ENCODE assay signal across 8 cellular contexts in genomic region chrX:9677098-9677739, GRCh38.
DNase-seq lines count a peak whose midpoint lies in the region; ATAC-seq and TF ChIP-seq lines count a peak whose summit lies in the region.

No MANE protein-coding gene starts in this region.

- H3K9me3 Mint-ChIP-seq in CD8-positive, alpha-beta T cell = no peaks in the 10 kb centered on the region
- H3K9me3 Mint-ChIP-seq in activated T-cell treated with anti-CD3 and anti-CD28 coated beads, Interleukin-2, amount 50 U/mL, for 4 hours = no peaks in the 10 kb centered on the region
- H3K9me3 Mint-ChIP-seq in natural killer cell = no peaks in the 10 kb centered on the region

- TF ChIP-seq POLR2A in thyroid gland (IDR thresholded peaks at IDR 0.05) (no peak), gastrocnemius medialis (IDR thresholded peaks at IDR 0.05) (no peak)

- no peaks in the 10 kb centered on the region for H3K36me3 ChIP-seq in CD8-positive, alpha-beta T cell (ENCODE audit: insufficient read depth, low read length)
- no peaks in the 10 kb centered on the region for H3K36me3 ChIP-seq in thyroid gland
- no peaks in the 10 kb centered on the region for H3K36me3 ChIP-seq in gastrocnemius medialis

- CTCF ChIA-PET in CD8-positive, alpha-beta T cell (lab: Charles Lee) = no interaction called here

- POLR2A ChIA-PET in CD8-positive, alpha-beta T cell (lab: Charles Lee) = no interaction called here

- no peaks in the 10 kb centered on the region for H3K27me3 ChIP-seq in CD8-positive, alpha-beta T cell (ENCODE audit: insufficient read depth, low read length)
- H3K27me3 ChIP-seq in thyroid gland (no peaks in the 10 kb centered on the region), gastrocnemius medialis (no peaks in the 10 kb centered on the region)

- no peak for DNase-seq in CD8-positive, alpha-beta T cell
- DNase-seq in activated T-cell treated with anti-CD3 and anti-CD28 coated beads, Interleukin-2, amount 50 U/mL, for 4 hours = no peak
- DNase-seq in natural killer cell (no peak), thyroid gland (no peak), gastrocnemius medialis (no peak), dedifferentiated amniotic fluid mesenchymal stem cell (ENCODE audit: extremely low spot score) (no peak)

- H3K36me3 Mint-ChIP-seq in CD8-positive, alpha-beta T cell = peaks cover 38% of the 10 kb centered on the region
- peaks cover 21% of the 10 kb centered on the region for H3K36me3 Mint-ChIP-seq in activated T-cell treated with anti-CD3 and anti-CD28 coated beads, Interleukin-2, amount 50 U/mL, for 4 hours (ENCODE audit: insufficient read depth)
- H3K36me3 Mint-ChIP-seq in natural killer cell = no peaks in the 10 kb centered on the region

- no peaks in the 10 kb centered on the region for H3K4me1 ChIP-seq in CD8-positive, alpha-beta T cell (ENCODE audit: insufficient read depth, low read length)
- no peaks in the 10 kb centered on the region for H3K4me1 ChIP-seq in thyroid gland
- H3K4me1 ChIP-seq in gastrocnemius medialis = no peaks in the 10 kb centered on the region

- in situ Hi-C loops in gastrocnemius medialis (cut with MboI; ENCODE audit: low sequenced_read_pairs in 4 of 4) = no loop called here

- intact Hi-C loops in CD8-positive, alpha-beta T cell (cut with DNase I, micrococcal nuclease) = no loop called here
- intact Hi-C loops in natural killer cell (cut with micrococcal nuclease) (loop anchor here (1.0 kb wide), 2 partner anchors 33 to 214 kb away; no protein-coding TSS in a partner anchor), thyroid gland (cut with DNase I) (no loop called here), gastrocnemius medialis (cut with DNase I; ENCODE audit: low total_unique reads) (loop anchor here (10.0 kb wide), 1 partner anchor 212 kb away; the partner anchor contains the start of gene TBL1X)

- peak; percentile 74 for ATAC-seq in CD8-positive, alpha-beta T cell
- ATAC-seq in GM19397 (IDR thresholded peaks at IDR 0.05; ENCODE audit: unreplicated experiment) (peak; percentile 95), HG03432 (IDR thresholded peaks at IDR 0.05; ENCODE audit: unreplicated experiment) (peak; percentile 98), natural killer cell (peak; percentile 88 to 95 (median 94)), gastrocnemius medialis (no peak)
- ATAC-seq in activated T-cell treated with anti-CD3 and anti-CD28 coated beads, Interleukin-2, amount 50 U/mL, for 4 hours = peak; percentile 96 to 97

- no peaks in the 10 kb centered on the region for H3K9me3 ChIP-seq in CD8-positive, alpha-beta T cell (ENCODE audit: low read length)
- H3K9me3 ChIP-seq in thyroid gland = no peaks in the 10 kb centered on the region
- H3K9me3 ChIP-seq in gastrocnemius medialis = no peaks in the 10 kb centered on the region

- peak overlapping the region; percentile 69 for H3K27ac Mint-ChIP-seq in CD8-positive, alpha-beta T cell
- H3K27ac Mint-ChIP-seq in natural killer cell = peak overlapping the region; percentile 79 to 91

- H3K27me3 Mint-ChIP-seq in CD8-positive, alpha-beta T cell (ENCODE audit: low read depth) = no peaks in the 10 kb centered on the region
- no peaks in the 10 kb centered on the region for H3K27me3 Mint-ChIP-seq in activated T-cell treated with anti-CD3 and anti-CD28 coated beads, Interleukin-2, amount 50 U/mL, for 4 hours (ENCODE audit: low read depth)
- H3K27me3 Mint-ChIP-seq in natural killer cell (ENCODE audit: low read depth in 2 of 2) = no peaks in the 10 kb centered on the region

- no peak overlapping the region for H3K4me3 ChIP-seq in CD8-positive, alpha-beta T cell (ENCODE audit: low read depth, low read length)
- H3K4me3 ChIP-seq in thyroid gland (replicated peaks in 1 of 3) = no peak overlapping the region
- no peak overlapping the region for H3K4me3 ChIP-seq in gastrocnemius medialis

- no peak for TF ChIP-seq CTCF in CD8-positive, alpha-beta T cell (IDR thresholded peaks at IDR 0.05)
- TF ChIP-seq CTCF in natural killer cell (IDR thresholded peaks at IDR 0.05) (no peak), thyroid gland (IDR thresholded peaks at IDR 0.05) (no peak), gastrocnemius medialis (IDR thresholded peaks at IDR 0.05 in 4 of 5, conservative IDR thresholded peaks at IDR 0.05 in 1 of 5) (no peak)

- H3K27ac ChIP-seq in CD8-positive, alpha-beta T cell (ENCODE audit: low read depth, low read length) = no peak overlapping the region
- H3K27ac ChIP-seq in thyroid gland (no peak overlapping the region), gastrocnemius medialis (no peak overlapping the region)

- H3K4me1 Mint-ChIP-seq in CD8-positive, alpha-beta T cell (ENCODE audit: low read depth) = peaks cover 16% of the 10 kb centered on the region
- peaks cover 22% of the 10 kb centered on the region for H3K4me1 Mint-ChIP-seq in activated T-cell treated with anti-CD3 and anti-CD28 coated beads, Interleukin-2, amount 50 U/mL, for 4 hours (ENCODE audit: low read depth)
- peaks cover 37 to 42% of the 10 kb centered on the region in 2 donors for H3K4me1 Mint-ChIP-seq in natural killer cell

- 52 to 78% methylated on average over 7 of the region's 7 CpGs for WGBS in thyroid gland, 2 donors

- no peak overlapping the region for H3K4me3 Mint-ChIP-seq in CD8-positive, alpha-beta T cell
- H3K4me3 Mint-ChIP-seq in activated T-cell treated with anti-CD3 and anti-CD28 coated beads, Interleukin-2, amount 50 U/mL, for 4 hours = no peak overlapping the region
- H3K4me3 Mint-ChIP-seq in natural killer cell = peak overlapping the region; percentile 54

Comparison
In these comparisons a context has a peak if more than half of its experiments do, and no peak if none do; other contexts are left out.
1. ATAC-seq: peak in CD8-positive, alpha-beta T cell (single experiment), GM19397 (single experiment), HG03432 (single experiment), activated T-cell treated with anti-CD3 and anti-CD28 coated beads, Interleukin-2, amount 50 U/mL, for 4 hours (2 of 2) and natural killer cell (3 of 3); none in gastrocnemius medialis (0 of 2).
2. intact Hi-C loops: an anchor here in natural killer cell (1.0 kb wide) and gastrocnemius medialis (10.0 kb wide); none called in CD8-positive, alpha-beta T cell and thyroid gland.